ENCODE assay signal across 1 cellular context in the genomic region with DNA sequence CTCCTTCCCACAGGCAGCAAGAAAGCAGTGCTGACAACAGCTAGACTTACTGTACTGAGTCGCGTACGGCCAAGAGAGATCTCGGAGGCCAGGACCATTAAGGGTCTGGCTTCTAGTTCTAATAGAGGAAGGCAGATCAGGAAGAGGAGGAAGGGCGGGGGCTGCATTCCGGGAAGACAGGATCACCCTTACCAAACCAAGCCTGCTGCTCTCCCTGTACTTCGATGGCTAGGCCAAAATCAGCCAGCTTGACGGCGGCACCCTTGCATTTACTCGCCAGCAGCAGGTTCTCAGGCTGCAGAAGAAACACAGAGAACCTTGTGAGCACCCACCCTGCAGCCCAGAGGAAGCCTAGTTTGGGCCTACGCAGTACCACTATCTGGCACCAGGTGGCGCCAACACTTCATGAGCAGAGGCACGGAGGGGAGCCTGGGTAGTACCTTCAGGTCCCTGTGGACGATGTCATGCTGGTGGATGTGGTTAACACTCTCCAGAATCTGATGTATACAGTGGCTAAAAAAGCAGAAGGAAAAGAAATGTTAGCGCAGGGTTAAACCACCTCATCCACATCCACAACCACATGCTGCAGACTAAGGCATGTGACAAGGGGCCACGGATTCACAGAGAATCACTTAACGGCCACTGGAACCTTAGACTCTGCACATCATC.
TF ChIP-seq lines count a peak whose summit lies in the region.

No MANE protein-coding gene starts in this region.

TF ChIP-seq in HepG2, 621 proteins besides CTCF, POLR2A, EP300 and RAD21 (continued from another document and continues in another):
- TF ChIP-seq CREM (IDR thresholded peaks at IDR 0.05) (no peak), CREM (CRISPR knock-in tag; IDR thresholded peaks at IDR 0.05) (no peak), FIP1L1 (IDR thresholded peaks at IDR 0.05; ENCODE audit: borderline replicate concordance, insufficient read depth, low read depth, low read length) (no peak), ZNF605 (CRISPR knock-in tag; IDR thresholded peaks at IDR 0.05) (no peak), ZNF136 (CRISPR knock-in tag; IDR thresholded peaks at IDR 0.05; ENCODE audit: low read depth) (no peak), ZNF629 (CRISPR knock-in tag; conservative IDR thresholded peaks at IDR 0.05) (no peak), PTBP1 (IDR thresholded peaks at IDR 0.05; ENCODE audit: low read depth, low read length, poor library complexity, severe bottlenecking) (no peak), ZNF510 (CRISPR knock-in tag; IDR thresholded peaks at IDR 0.05; ENCODE audit: low read depth) (no peak), NCOR1 (IDR thresholded peaks at IDR 0.05; ENCODE audit: borderline replicate concordance, low read length) (no peak), SP140L (CRISPR knock-in tag; IDR thresholded peaks at IDR 0.05; ENCODE audit: borderline replicate concordance) (no peak), ZNF883 (CRISPR knock-in tag; IDR thresholded peaks at IDR 0.05; ENCODE audit: not compliant biosample characterization) (peak; percentile 44), KDM4B (CRISPR knock-in tag; IDR thresholded peaks at IDR 0.05) (no peak), FOSL1 (CRISPR knock-in tag; IDR thresholded peaks at IDR 0.05; ENCODE audit: borderline replicate concordance) (no peak), MED1 (CRISPR knock-in tag; IDR thresholded peaks at IDR 0.05) (no peak), ZNF430 (CRISPR knock-in tag; IDR thresholded peaks at IDR 0.05) (no peak), ZNF891 (CRISPR knock-in tag; IDR thresholded peaks at IDR 0.05) (peak; percentile 54; the same call in 1 of the 2 replicates), TEAD3 (CRISPR knock-in tag; optimal IDR thresholded peaks at IDR 0.05; ENCODE audit: borderline replicate concordance) (peak; percentile 46), ARID2 (CRISPR knock-in tag; IDR thresholded peaks at IDR 0.05; ENCODE audit: borderline replicate concordance) (no peak), HMG20A (CRISPR knock-in tag; IDR thresholded peaks at IDR 0.05; ENCODE audit: borderline replicate concordance) (no peak), GATAD1 (CRISPR knock-in tag; IDR thresholded peaks at IDR 0.05) (0 out of 2 replicates have a peak, but pooled peaks have one; percentile 26)
- TF ChIP-seq, protein P1, sequence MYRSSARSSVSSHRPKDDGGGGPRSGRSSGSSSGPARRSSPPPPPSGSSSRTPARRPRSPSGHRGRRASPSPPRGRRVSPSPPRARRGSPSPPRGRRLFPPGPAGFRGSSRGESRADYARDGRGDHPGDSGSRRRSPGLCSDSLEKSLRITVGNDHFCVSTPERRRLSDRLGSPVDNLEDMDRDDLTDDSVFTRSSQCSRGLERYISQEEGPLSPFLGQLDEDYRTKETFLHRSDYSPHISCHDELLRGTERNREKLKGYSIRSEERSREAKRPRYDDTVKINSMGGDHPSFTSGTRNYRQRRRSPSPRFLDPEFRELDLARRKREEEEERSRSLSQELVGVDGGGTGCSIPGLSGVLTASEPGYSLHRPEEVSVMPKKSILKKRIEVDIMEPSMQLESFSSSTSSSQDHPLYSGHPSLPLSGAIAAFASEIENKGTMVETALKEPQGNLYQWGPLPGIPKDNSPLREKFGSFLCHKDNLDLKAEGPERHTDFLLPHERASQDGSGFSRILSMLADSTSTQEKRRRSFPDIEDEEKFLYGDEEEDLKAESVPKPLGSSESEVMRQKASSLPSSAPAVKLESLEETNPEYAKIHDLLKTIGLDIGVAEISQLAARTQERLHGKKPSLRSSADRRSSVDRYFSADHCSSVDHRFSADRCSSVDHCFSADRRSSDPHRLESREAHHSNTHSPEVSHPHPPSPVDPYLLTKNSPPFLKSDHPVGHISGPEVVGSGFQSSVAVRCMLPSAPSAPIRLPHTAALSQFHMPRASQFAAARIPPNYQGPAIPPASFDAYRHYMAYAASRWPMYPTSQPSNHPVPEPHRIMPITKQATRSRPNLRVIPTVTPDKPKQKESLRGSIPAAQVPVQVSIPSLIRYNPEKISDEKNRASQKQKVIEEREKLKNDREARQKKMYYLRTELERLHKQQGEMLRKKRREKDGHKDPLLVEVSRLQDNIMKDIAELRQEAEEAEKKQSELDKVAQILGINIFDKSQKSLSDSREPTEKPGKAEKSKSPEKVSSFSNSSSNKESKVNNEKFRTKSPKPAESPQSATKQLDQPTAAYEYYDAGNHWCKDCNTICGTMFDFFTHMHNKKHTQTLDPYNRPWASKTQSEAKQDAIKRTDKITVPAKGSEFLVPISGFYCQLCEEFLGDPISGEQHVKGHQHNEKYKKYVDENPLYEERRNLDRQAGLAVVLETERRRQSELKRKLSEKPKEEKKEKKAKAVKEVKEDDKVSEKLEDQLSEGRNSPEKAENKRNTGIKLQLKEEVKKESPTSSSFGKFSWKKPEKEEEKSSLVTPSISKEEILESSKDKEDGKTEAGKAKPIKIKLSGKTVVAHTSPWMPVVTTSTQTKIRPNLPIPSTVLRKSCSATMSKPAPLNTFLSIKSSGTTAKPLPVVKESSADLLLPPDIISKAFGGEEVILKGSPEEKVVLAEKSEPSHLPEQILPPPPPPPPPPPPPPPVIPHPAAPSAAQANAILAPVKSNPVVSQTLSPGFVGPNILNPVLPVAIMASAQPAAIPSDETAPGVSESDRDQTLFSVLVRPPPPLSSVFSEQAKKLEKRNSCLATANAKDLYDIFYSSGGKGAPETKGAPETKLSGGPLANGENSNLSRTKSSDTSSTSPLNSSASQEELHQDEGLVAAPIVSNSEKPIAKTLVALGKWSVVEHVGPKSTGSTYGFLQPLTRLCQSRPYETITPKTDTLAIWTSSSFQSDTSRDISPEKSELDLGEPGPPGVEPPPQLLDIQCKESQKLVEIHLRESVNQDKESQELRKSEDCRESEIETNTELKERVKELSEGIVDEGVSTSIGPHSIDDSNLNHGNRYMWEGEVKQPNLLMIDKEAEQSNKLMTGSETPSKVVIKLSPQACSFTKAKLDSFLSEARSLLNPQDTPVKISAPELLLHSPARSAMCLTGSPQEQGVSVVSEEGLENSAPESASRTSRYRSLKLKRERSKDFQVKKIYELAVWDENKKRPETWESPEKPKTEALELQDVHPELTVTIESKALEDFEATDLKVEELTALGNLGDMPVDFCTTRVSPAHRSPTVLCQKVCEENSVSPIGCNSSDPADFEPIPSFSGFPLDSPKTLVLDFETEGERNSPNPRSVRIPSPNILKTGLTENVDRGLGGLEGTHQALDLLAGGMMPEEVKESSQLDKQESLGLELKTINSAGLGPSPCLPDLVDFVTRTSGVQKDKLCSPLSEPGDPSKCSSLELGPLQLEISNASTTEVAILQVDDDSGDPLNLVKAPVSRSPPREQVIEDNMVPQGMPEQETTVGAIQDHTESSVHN (CRISPR knock-in tag; IDR thresholded peaks at IDR 0.05): no peak
- TF ChIP-seq, protein P2, sequence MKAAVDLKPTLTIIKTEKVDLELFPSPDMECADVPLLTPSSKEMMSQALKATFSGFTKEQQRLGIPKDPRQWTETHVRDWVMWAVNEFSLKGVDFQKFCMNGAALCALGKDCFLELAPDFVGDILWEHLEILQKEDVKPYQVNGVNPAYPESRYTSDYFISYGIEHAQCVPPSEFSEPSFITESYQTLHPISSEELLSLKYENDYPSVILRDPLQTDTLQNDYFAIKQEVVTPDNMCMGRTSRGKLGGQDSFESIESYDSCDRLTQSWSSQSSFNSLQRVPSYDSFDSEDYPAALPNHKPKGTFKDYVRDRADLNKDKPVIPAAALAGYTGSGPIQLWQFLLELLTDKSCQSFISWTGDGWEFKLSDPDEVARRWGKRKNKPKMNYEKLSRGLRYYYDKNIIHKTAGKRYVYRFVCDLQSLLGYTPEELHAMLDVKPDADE (CRISPR knock-in tag; IDR thresholded peaks at IDR 0.05): no peak
- TF ChIP-seq, protein P3, sequence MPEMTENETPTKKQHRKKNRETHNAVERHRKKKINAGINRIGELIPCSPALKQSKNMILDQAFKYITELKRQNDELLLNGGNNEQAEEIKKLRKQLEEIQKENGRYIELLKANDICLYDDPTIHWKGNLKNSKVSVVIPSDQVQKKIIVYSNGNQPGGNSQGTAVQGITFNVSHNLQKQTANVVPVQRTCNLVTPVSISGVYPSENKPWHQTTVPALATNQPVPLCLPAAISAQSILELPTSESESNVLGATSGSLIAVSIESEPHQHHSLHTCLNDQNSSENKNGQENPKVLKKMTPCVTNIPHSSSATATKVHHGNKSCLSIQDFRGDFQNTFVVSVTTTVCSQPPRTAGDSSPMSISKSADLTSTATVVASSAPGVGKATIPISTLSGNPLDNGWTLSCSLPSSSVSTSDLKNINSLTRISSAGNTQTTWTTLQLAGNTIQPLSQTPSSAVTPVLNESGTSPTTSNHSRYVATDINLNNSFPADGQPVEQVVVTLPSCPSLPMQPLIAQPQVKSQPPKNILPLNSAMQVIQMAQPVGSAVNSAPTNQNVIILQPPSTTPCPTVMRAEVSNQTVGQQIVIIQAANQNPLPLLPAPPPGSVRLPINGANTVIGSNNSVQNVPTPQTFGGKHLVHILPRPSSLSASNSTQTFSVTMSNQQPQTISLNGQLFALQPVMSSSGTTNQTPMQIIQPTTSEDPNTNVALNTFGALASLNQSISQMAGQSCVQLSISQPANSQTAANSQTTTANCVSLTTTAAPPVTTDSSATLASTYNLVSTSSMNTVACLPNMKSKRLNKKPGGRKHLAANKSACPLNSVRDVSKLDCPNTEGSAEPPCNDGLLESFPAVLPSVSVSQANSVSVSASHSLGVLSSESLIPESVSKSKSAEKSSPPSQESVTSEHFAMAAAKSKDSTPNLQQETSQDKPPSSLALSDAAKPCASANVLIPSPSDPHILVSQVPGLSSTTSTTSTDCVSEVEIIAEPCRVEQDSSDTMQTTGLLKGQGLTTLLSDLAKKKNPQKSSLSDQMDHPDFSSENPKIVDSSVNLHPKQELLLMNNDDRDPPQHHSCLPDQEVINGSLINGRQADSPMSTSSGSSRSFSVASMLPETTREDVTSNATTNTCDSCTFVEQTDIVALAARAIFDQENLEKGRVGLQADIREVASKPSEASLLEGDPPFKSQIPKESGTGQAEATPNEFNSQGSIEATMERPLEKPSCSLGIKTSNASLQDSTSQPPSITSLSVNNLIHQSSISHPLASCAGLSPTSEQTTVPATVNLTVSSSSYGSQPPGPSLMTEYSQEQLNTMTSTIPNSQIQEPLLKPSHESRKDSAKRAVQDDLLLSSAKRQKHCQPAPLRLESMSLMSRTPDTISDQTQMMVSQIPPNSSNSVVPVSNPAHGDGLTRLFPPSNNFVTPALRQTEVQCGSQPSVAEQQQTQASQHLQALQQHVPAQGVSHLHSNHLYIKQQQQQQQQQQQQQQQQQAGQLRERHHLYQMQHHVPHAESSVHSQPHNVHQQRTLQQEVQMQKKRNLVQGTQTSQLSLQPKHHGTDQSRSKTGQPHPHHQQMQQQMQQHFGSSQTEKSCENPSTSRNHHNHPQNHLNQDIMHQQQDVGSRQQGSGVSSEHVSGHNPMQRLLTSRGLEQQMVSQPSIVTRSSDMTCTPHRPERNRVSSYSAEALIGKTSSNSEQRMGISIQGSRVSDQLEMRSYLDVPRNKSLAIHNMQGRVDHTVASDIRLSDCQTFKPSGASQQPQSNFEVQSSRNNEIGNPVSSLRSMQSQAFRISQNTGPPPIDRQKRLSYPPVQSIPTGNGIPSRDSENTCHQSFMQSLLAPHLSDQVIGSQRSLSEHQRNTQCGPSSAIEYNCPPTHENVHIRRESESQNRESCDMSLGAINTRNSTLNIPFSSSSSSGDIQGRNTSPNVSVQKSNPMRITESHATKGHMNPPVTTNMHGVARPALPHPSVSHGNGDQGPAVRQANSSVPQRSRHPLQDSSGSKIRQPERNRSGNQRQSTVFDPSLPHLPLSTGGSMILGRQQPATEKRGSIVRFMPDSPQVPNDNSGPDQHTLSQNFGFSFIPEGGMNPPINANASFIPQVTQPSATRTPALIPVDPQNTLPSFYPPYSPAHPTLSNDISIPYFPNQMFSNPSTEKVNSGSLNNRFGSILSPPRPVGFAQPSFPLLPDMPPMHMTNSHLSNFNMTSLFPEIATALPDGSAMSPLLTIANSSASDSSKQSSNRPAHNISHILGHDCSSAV (CRISPR knock-in tag; IDR thresholded peaks at IDR 0.05; ENCODE audit: borderline replicate concordance): no peak
- TF ChIP-seq, protein P4, sequence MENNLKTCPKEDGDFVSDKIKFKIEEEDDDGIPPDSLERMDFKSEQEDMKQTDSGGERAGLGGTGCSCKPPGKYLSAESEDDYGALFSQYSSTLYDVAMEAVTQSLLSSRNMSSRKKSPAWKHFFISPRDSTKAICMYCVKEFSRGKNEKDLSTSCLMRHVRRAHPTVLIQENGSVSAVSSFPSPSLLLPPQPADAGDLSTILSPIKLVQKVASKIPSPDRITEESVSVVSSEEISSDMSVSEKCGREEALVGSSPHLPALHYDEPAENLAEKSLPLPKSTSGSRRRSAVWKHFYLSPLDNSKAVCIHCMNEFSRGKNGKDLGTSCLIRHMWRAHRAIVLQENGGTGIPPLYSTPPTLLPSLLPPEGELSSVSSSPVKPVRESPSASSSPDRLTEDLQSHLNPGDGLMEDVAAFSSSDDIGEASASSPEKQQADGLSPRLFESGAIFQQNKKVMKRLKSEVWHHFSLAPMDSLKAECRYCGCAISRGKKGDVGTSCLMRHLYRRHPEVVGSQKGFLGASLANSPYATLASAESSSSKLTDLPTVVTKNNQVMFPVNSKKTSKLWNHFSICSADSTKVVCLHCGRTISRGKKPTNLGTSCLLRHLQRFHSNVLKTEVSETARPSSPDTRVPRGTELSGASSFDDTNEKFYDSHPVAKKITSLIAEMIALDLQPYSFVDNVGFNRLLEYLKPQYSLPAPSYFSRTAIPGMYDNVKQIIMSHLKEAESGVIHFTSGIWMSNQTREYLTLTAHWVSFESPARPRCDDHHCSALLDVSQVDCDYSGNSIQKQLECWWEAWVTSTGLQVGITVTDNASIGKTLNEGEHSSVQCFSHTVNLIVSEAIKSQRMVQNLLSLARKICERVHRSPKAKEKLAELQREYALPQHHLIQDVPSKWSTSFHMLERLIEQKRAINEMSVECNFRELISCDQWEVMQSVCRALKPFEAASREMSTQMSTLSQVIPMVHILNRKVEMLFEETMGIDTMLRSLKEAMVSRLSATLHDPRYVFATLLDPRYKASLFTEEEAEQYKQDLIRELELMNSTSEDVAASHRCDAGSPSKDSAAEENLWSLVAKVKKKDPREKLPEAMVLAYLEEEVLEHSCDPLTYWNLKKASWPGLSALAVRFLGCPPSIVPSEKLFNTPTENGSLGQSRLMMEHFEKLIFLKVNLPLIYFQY (CRISPR knock-in tag; IDR thresholded peaks at IDR 0.05; ENCODE audit: borderline replicate concordance): 0 out of 2 replicates have a peak, but pooled peaks have one; percentile 23
- TF ChIP-seq, protein P5, sequence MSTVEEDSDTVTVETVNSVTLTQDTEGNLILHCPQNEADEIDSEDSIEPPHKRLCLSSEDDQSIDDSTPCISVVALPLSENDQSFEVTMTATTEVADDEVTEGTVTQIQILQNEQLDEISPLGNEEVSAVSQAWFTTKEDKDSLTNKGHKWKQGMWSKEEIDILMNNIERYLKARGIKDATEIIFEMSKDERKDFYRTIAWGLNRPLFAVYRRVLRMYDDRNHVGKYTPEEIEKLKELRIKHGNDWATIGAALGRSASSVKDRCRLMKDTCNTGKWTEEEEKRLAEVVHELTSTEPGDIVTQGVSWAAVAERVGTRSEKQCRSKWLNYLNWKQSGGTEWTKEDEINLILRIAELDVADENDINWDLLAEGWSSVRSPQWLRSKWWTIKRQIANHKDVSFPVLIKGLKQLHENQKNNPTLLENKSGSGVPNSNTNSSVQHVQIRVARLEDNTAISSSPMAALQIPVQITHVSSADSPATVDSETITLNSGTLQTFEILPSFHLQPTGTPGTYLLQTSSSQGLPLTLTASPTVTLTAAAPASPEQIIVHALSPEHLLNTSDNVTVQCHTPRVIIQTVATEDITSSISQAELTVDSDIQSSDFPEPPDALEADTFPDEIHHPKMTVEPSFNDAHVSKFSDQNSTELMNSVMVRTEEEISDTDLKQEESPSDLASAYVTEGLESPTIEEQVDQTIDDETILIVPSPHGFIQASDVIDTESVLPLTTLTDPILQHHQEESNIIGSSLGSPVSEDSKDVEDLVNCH (CRISPR knock-in tag; IDR thresholded peaks at IDR 0.05): no peak
